ENCODE assay signal across 11 cellular contexts in the genomic region with DNA sequence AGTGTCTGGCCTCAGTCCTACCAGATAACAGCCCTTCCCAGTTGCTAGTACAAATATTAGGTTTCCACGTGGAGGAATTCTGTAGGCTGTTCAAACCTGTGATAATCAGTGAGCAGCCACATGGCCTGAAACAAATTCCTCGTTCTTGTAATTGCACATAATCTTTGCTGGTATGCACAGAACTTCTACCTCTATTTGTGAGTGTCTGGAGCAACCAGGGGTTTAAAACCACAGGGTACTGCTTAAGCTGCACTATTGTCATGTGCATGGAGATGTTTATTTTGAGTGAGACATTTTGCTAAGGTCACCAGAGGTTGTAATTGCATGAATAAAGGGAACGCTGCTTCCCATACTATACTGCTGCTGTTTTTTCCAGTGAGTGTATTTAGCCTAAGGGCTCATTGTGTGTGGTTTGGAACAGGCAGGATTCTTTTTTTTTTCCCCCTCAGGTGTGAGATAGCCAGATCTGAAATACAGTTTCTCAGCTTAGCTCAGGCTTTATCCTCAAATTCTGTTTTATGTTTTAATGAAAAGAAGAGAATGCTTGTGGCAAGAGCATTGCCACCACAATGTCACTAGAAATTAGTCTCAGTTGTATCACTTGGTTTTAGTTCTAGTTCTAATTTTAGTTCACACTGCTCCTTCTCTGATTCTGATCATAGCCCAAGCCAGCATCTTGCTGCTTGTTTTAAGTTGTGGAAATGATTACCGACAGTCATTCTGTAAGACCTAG.
DNase-seq lines count a peak whose midpoint lies in the region; ATAC-seq and TF ChIP-seq lines count a peak whose summit lies in the region.
"Had no signal": no experiment of that assay in that cellular context is flagged by ENCODE, and none has a peak within 500 bp of the region (broad histone marks: within the 10 kb centered on the region; RNA-seq: fewer than 3 reads in every experiment).

No MANE protein-coding gene starts in this region.

- no peak overlapping the region for H3K27ac ChIP-seq in HUES64 (ENCODE audit: low read depth, low read length)
- peak overlapping the region; percentile 72 to 91 (median 82) for H3K27ac ChIP-seq in stomach
- H3K27ac ChIP-seq in CD8-positive, alpha-beta memory T cell (ENCODE audit: low read depth, low read length) = no peak overlapping the region

- no peak for TF ChIP-seq CTCF in stomach (IDR thresholded peaks at IDR 0.05)

- H3K9me3 ChIP-seq in HUES64 (ENCODE audit: insufficient read depth, low read depth, low read length) = no peaks in the 10 kb centered on the region
- no peaks in the 10 kb centered on the region for H3K9me3 ChIP-seq in stomach
- no peaks in the 10 kb centered on the region for H3K9me3 ChIP-seq in CD8-positive, alpha-beta memory T cell (ENCODE audit: low read length)
- H3K9me3 ChIP-seq: tibial artery had no signal

- H3K27me3 Mint-ChIP-seq in CD8-positive, alpha-beta memory T cell = no peaks in the 10 kb centered on the region
- H3K27me3 Mint-ChIP-seq in natural killer cell treated with Interleukin-12 subunit alpha and Interleukin-12 subunit beta and Interleukin-15 and Interleukin-18, amount 100 ng/mL, for 72 hours = no peaks in the 10 kb centered on the region
- H3K27me3 Mint-ChIP-seq: activated naive CD8-positive, alpha-beta T cell had no signal

- no peak for TF ChIP-seq POLR2A in stomach (IDR thresholded peaks at IDR 0.05)

- DNase-seq in astrocyte of the hippocampus (ENCODE audit: low read depth, low spot score) = peak; percentile 82
- DNase-seq in iris pigment epithelial cell (ENCODE audit: low read depth) = peak; percentile 50
- peak; percentile 62 for DNase-seq in stomach
- DNase-seq in CD8-positive, alpha-beta memory T cell = no peak
- no peak for DNase-seq in natural killer cell treated with Interleukin-12 subunit alpha and Interleukin-12 subunit beta and Interleukin-15 and Interleukin-18, amount 100 ng/mL, for 72 hours (ENCODE audit: low spot score)
- DNase-seq in activated T-cell treated with anti-CD3 and anti-CD28 coated beads, Interleukin-2, amount 50 U/mL, for 48 hours = no peak
- DNase-seq: DMS79, tibial artery had no signal

- no peaks in the 10 kb centered on the region for H3K4me1 Mint-ChIP-seq in CD8-positive, alpha-beta memory T cell
- H3K4me1 Mint-ChIP-seq in natural killer cell treated with Interleukin-12 subunit alpha and Interleukin-12 subunit beta and Interleukin-15 and Interleukin-18, amount 100 ng/mL, for 72 hours (ENCODE audit: low read depth in 2 of 2) = no peaks in the 10 kb centered on the region

- no peaks in the 10 kb centered on the region for H3K36me3 ChIP-seq in HUES64 (ENCODE audit: insufficient read depth, low read length)
- H3K36me3 ChIP-seq in stomach = peaks cover 0 to 48% (median 29%) of the 10 kb centered on the region in 4 donors
- no peaks in the 10 kb centered on the region for H3K36me3 ChIP-seq in CD8-positive, alpha-beta memory T cell (ENCODE audit: insufficient read depth, low read length)

- peaks cover 16% of the 10 kb centered on the region for H3K4me1 ChIP-seq in HUES64 (ENCODE audit: insufficient read depth, low read length)
- H3K4me1 ChIP-seq in stomach = peaks cover 19 to 68% (median 52%) of the 10 kb centered on the region in 4 donors
- H3K4me1 ChIP-seq in CD8-positive, alpha-beta memory T cell (ENCODE audit: insufficient read depth, low read length) = no peaks in the 10 kb centered on the region

- H3K27ac Mint-ChIP-seq in CD8-positive, alpha-beta memory T cell = peak overlapping the region in 1 of 8 donors; percentile 8
- H3K27ac Mint-ChIP-seq in natural killer cell treated with Interleukin-12 subunit alpha and Interleukin-12 subunit beta and Interleukin-15 and Interleukin-18, amount 100 ng/mL, for 72 hours = no peak overlapping the region
- H3K27ac Mint-ChIP-seq: activated naive CD8-positive, alpha-beta T cell; T-helper 1 cell treated with Interleukin-12 subunit alpha and Interleukin-12 subunit beta and Interleukin-4 antibody, amounts not matched to agents 30 μg/mL and 1 μg/mL, for 36 hours had no signal

- POLR2A ChIA-PET in CD8-positive, alpha-beta memory T cell (lab: Charles Lee) = no interaction called here

- H3K9me3 Mint-ChIP-seq in CD8-positive, alpha-beta memory T cell = no peaks in the 10 kb centered on the region
- H3K9me3 Mint-ChIP-seq in natural killer cell treated with Interleukin-12 subunit alpha and Interleukin-12 subunit beta and Interleukin-15 and Interleukin-18, amount 100 ng/mL, for 72 hours = no peaks in the 10 kb centered on the region
- H3K9me3 Mint-ChIP-seq: T-helper 1 cell treated with Interleukin-12 subunit alpha and Interleukin-12 subunit beta and Interleukin-4 antibody, amounts not matched to agents 30 μg/mL and 1 μg/mL, for 36 hours had no signal

- H3K4me3 ChIP-seq in HUES64 (ENCODE audit: low read length) (no peak overlapping the region), stomach (no peak overlapping the region)
- no peak overlapping the region for H3K4me3 ChIP-seq in CD8-positive, alpha-beta memory T cell (ENCODE audit: low read length)
- H3K4me3 ChIP-seq: tibial artery had no signal

- intact Hi-C loops in stomach (cut with DNase I; ENCODE audit: low total_unique reads) = no loop called here

- no peaks in the 10 kb centered on the region for H3K27me3 ChIP-seq in HUES64 (ENCODE audit: insufficient read depth, low read length)
- no peaks in the 10 kb centered on the region for H3K27me3 ChIP-seq in stomach
- H3K27me3 ChIP-seq in CD8-positive, alpha-beta memory T cell (ENCODE audit: insufficient read depth, low read length, poor library complexity, severe bottlenecking) = no peaks in the 10 kb centered on the region
- H3K27me3 ChIP-seq: tibial artery had no signal

- 73% methylated on average over 4 of the region's 4 CpGs for WGBS in HUES64
- 22 to 47% (median 30%) methylated on average over 4 of the region's 4 CpGs for WGBS in stomach, 5 donors

- no peak for ATAC-seq in natural killer cell treated with Interleukin-12 subunit alpha and Interleukin-12 subunit beta and Interleukin-15 and Interleukin-18, amount 100 ng/mL, for 72 hours

- H3K9ac ChIP-seq in HUES64 (ENCODE audit: low read depth, low read length) = peak overlapping the region; percentile 22; the same call in 1 of the 2 replicates

- no peak for TF ChIP-seq EP300 in stomach (IDR thresholded peaks at IDR 0.05)

- H3K36me3 Mint-ChIP-seq in CD8-positive, alpha-beta memory T cell = peaks cover 5 to 35% (median 10%) of the 10 kb centered on the region in 3 donors
- H3K36me3 Mint-ChIP-seq in natural killer cell treated with Interleukin-12 subunit alpha and Interleukin-12 subunit beta and Interleukin-15 and Interleukin-18, amount 100 ng/mL, for 72 hours = no peaks in the 10 kb centered on the region

- CTCF ChIA-PET in CD8-positive, alpha-beta memory T cell (lab: Charles Lee) = no interaction called here

- H3K4me3 Mint-ChIP-seq in CD8-positive, alpha-beta memory T cell = no peak overlapping the region
- H3K4me3 Mint-ChIP-seq in natural killer cell treated with Interleukin-12 subunit alpha and Interleukin-12 subunit beta and Interleukin-15 and Interleukin-18, amount 100 ng/mL, for 72 hours = no peak overlapping the region
- H3K4me3 Mint-ChIP-seq: activated naive CD8-positive, alpha-beta T cell; T-helper 1 cell treated with Interleukin-12 subunit alpha and Interleukin-12 subunit beta and Interleukin-4 antibody, amounts not matched to agents 30 μg/mL and 1 μg/mL, for 36 hours had no signal

Comparison
In these comparisons a context has a peak if more than half of its experiments do, and no peak if none do; other contexts are left out.
1. H3K27ac ChIP-seq: peak in stomach (5 of 5); none in HUES64 (single experiment) and CD8-positive, alpha-beta memory T cell (single experiment).
2. DNase-seq: peak in astrocyte of the hippocampus (single experiment), iris pigment epithelial cell (single experiment) and stomach (single experiment); none in CD8-positive, alpha-beta memory T cell (0 of 5), natural killer cell treated with Interleukin-12 subunit alpha and Interleukin-12 subunit beta and Interleukin-15 and Interleukin-18, amount 100 ng/mL, for 72 hours (single experiment) and activated T-cell treated with anti-CD3 and anti-CD28 coated beads, Interleukin-2, amount 50 U/mL, for 48 hours (0 of 2).